ENCODE assay signal across 8 cellular contexts in the genomic region with DNA sequence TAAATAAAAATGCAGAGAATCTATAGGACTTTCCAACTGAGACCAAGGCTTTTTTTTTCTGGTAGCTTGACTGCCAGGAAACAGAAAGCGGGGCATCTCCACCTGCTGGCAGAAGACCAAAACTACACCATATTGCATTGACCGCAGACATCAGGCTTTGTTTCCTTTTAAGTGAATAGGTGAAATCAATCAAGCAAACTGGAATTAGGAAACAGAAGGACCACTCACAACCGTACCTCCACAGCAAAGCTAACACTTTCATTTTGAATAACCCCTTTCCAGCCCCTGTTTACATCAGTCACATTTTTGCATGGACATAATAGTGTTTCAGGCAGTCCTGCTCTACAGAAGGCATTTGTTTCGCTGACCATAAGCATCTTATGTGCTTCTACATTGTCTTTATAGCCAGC.
A peak's percentile ranks its signal among the peaks of the same experiment; 100 is the strongest.
DNase-seq lines count a peak whose midpoint lies in the region; ATAC-seq and TF ChIP-seq lines count a peak whose summit lies in the region.

No MANE protein-coding gene starts in this region.

- no peaks in the 10 kb centered on the region for H3K27me3 ChIP-seq in testis

- TF ChIP-seq CTCF in WTC11 (IDR thresholded peaks at IDR 0.05), result peak; percentile 47
- TF ChIP-seq CTCF in mucosa of descending colon (IDR thresholded peaks at IDR 0.05), result peak; percentile 11
- peak; percentile 15 to 42 (median 35) for TF ChIP-seq CTCF in testis (IDR thresholded peaks at IDR 0.05)

- WGBS in testis, 2 donors, result 39 to 51% methylated on average over 4 of the region's 4 CpGs

- H3K36me3 ChIP-seq in mucosa of descending colon (ENCODE audit: low read depth), result no peaks in the 10 kb centered on the region
- H3K36me3 ChIP-seq in testis (ENCODE audit: low read depth, missing control alignments), result no peaks in the 10 kb centered on the region

- H3K27ac Mint-ChIP-seq in WTC11, result no peak overlapping the region

- H3K27ac ChIP-seq in testis, result no peak overlapping the region

- DNase-seq in NCI-H524 (lab: John Stamatoyannopoulos, UW) (peak; percentile 39 to 70), NCI-H524 treated with DMSO at 0.1 percent for 48 hours (lab: John Stamatoyannopoulos, UW) (no peak), HCEC 1CT (peak; percentile 6), NCI-H1694 (lab: John Stamatoyannopoulos, UW) (peak; percentile 40), WTC11 (ENCODE audit: low spot score) (peak; percentile 28), dermis blood vessel endothelial cell (peak; percentile 56), mucosa of descending colon (peak in 1 of 3 donors; percentile 27), testis (peak; percentile 34)

- no peaks in the 10 kb centered on the region for H3K27me3 Mint-ChIP-seq in WTC11 (ENCODE audit: low read depth)

- H3K4me3 ChIP-seq in mucosa of descending colon, result no peak overlapping the region
- H3K4me3 ChIP-seq in testis, result no peak overlapping the region

- intact Hi-C loops in mucosa of descending colon (cut with DNase I, micrococcal nuclease), result no loop called here
- intact Hi-C loops in testis (cut with DNase I; ENCODE audit: low total_unique reads), result no loop called here

- no peak for TF ChIP-seq POLR2A in testis (IDR thresholded peaks at IDR 0.05)

- H3K4me1 Mint-ChIP-seq in WTC11, result no peaks in the 10 kb centered on the region

- no peaks in the 10 kb centered on the region for H3K9me3 ChIP-seq in mucosa of descending colon
- no peaks in the 10 kb centered on the region for H3K9me3 ChIP-seq in testis

- no peaks in the 10 kb centered on the region for H3K36me3 Mint-ChIP-seq in WTC11

- POLR2A ChIA-PET in WTC11 (lab: Charles Lee), result no interaction called here

- peak; percentile 50 for ATAC-seq in WTC11
- peak; percentile 54 for ATAC-seq in mucosa of descending colon

- CTCF ChIA-PET in WTC11 (lab: Charles Lee), result interaction anchor here (0.9 to 1.8 kb wide), 9 partner anchors 9 to 402 kb away, joined by 3 to 10 read pairs (median 4); no protein-coding TSS in a partner anchor

- H3K4me1 ChIP-seq in mucosa of descending colon (ENCODE audit: low read depth) (no peaks in the 10 kb centered on the region), testis (no peaks in the 10 kb centered on the region)

- no peak overlapping the region for H3K4me3 Mint-ChIP-seq in WTC11

- H3K9me3 Mint-ChIP-seq in WTC11, result no peaks in the 10 kb centered on the region

TF ChIP-seq in WTC11, 78 proteins besides CTCF, POLR2A, EP300 and RAD21:
- TF ChIP-seq GRHL2 (CRISPR knock-in tag; IDR thresholded peaks at IDR 0.05; ENCODE audit: insufficient replicate concordance, severe bottlenecking), result no peak
- TF ChIP-seq OVOL2 (CRISPR knock-in tag; IDR thresholded peaks at IDR 0.05; ENCODE audit: borderline replicate concordance), result no peak
TF ChIP-seq in WTC11: peak in this region for 0.
